In the genomic region with DNA sequence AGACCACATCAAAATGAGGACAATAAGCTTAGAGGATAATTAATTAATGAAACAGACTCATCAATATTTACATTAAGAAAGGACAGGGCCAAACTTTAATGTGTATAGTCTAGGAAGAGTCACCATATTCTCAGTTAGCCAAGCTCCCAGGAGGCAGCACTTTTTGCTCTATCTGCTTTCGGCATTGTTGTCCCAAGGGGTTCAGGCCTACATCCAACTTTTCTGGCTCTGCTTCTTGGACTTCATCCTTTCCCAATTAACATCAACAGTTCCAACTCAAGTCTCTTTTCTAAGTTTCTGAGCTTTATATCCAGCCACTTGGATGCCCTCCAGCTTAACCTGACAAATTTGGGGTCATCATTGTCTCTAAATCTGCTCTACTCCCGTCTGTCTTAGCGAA, we compare ENCODE assay signal across 1 cellular context.
TF ChIP-seq lines count a peak whose summit lies in the region.

No MANE protein-coding gene starts in this region.

TF ChIP-seq in IMR-90, 13 proteins besides CTCF, POLR2A, EP300 and RAD21:
- TF ChIP-seq, protein P1, sequence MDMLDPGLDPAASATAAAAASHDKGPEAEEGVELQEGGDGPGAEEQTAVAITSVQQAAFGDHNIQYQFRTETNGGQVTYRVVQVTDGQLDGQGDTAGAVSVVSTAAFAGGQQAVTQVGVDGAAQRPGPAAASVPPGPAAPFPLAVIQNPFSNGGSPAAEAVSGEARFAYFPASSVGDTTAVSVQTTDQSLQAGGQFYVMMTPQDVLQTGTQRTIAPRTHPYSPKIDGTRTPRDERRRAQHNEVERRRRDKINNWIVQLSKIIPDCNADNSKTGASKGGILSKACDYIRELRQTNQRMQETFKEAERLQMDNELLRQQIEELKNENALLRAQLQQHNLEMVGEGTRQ (IDR thresholded peaks at IDR 0.05; ENCODE audit: low read depth, low read length), result no peak
- no peak for TF ChIP-seq MXI1 (IDR thresholded peaks at IDR 0.05; ENCODE audit: borderline replicate concordance, low read depth, low read length)
- TF ChIP-seq BHLHE40 (IDR thresholded peaks at IDR 0.05; ENCODE audit: low read depth, low read length), result no peak
- TF ChIP-seq CEBPB (IDR thresholded peaks at IDR 0.05; ENCODE audit: low read depth, low read length), result no peak
- TF ChIP-seq, protein P2, sequence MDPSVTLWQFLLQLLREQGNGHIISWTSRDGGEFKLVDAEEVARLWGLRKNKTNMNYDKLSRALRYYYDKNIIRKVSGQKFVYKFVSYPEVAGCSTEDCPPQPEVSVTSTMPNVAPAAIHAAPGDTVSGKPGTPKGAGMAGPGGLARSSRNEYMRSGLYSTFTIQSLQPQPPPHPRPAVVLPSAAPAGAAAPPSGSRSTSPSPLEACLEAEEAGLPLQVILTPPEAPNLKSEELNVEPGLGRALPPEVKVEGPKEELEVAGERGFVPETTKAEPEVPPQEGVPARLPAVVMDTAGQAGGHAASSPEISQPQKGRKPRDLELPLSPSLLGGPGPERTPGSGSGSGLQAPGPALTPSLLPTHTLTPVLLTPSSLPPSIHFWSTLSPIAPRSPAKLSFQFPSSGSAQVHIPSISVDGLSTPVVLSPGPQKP (IDR thresholded peaks at IDR 0.05; ENCODE audit: borderline replicate concordance, low read depth, low read length), result no peak
- no peak for TF ChIP-seq RFX5 (IDR thresholded peaks at IDR 0.05; ENCODE audit: low read depth, low read length)
- TF ChIP-seq MAFK (IDR thresholded peaks at IDR 0.05; ENCODE audit: low read depth, low read length), result no peak
- no peak for TF ChIP-seq FOS (IDR thresholded peaks at IDR 0.05; ENCODE audit: low read depth, low read length)
- no peak for TF ChIP-seq NFE2L2 (IDR thresholded peaks at IDR 0.05; ENCODE audit: low read depth, low read length)
- TF ChIP-seq CHD1 (IDR thresholded peaks at IDR 0.05; ENCODE audit: low read depth, low read length), result no peak
- no peak for TF ChIP-seq MAZ (IDR thresholded peaks at IDR 0.05; ENCODE audit: borderline replicate concordance, low read depth, low read length)
- TF ChIP-seq RCOR1 (IDR thresholded peaks at IDR 0.05; ENCODE audit: insufficient replicate concordance, low read length), result no peak
- no peak for TF ChIP-seq SMC3 (IDR thresholded peaks at IDR 0.05; ENCODE audit: low read depth, low read length)
